Comparison of ENCODE assay signal across 1 cellular context in the genomic region with DNA sequence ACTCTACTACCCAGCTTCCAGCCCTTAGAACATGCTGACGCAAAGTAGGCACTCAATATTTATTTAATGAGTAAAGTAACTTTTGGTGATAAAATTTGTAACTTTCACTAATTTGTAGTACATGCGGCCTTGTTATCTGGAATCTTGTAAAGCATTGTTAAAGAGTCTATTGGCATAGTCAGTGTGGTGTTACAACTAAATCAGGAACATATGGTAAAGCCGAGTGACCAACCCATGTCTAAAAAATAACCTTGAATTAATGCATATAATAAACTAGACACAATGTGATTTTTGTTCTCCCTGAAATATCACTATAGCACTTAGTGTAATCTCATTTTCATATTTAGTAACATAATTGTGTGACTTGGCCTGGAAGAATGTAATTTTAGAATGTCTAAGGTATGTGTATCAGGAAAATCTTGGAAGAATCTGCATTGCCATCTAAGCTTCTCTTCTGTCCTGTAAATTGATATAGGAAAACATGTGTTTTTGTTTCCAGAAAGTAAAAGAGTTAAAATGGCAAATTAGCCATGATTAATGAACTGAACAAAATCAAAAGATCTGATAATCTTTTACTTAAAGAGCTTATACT.
TF ChIP-seq lines count a peak whose summit lies in the region.

No MANE protein-coding gene starts in this region.

TF ChIP-seq in SK-N-SH, 30 proteins besides CTCF, POLR2A, EP300 and RAD21 (continued from another document):
- TF ChIP-seq, protein P1, sequence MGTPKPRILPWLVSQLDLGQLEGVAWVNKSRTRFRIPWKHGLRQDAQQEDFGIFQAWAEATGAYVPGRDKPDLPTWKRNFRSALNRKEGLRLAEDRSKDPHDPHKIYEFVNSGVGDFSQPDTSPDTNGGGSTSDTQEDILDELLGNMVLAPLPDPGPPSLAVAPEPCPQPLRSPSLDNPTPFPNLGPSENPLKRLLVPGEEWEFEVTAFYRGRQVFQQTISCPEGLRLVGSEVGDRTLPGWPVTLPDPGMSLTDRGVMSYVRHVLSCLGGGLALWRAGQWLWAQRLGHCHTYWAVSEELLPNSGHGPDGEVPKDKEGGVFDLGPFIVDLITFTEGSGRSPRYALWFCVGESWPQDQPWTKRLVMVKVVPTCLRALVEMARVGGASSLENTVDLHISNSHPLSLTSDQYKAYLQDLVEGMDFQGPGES (IDR thresholded peaks at IDR 0.05; ENCODE audit: low read depth, low read length): no peak
- TF ChIP-seq RXRA (IDR thresholded peaks at IDR 0.05; ENCODE audit: borderline replicate concordance, low read depth) (peak; percentile 49; the same call in 1 of the 2 replicates), FOSL2 (IDR thresholded peaks at IDR 0.05; ENCODE audit: borderline replicate concordance, low read depth) (peak; percentile 68), TAF1 (IDR thresholded peaks at IDR 0.05; ENCODE audit: borderline replicate concordance, low read depth, low read length) (no peak), YY1 (IDR thresholded peaks at IDR 0.05; ENCODE audit: low read depth) (no peak), NRF1 (IDR thresholded peaks at IDR 0.05; ENCODE audit: low read depth, low read length) (no peak), CHD2 (IDR thresholded peaks at IDR 0.05; ENCODE audit: low read length, partially characterized antibody) (no peak), POLR2AphosphoS5 (IDR thresholded peaks at IDR 0.05; ENCODE audit: low read depth, low read length) (peak; percentile 49; the same call in 1 of the 2 replicates), FOXM1 (IDR thresholded peaks at IDR 0.05; ENCODE audit: low read depth) (peak; percentile 92), NFIC (IDR thresholded peaks at IDR 0.05; ENCODE audit: borderline replicate concordance) (peak; percentile 65), TEAD4 (IDR thresholded peaks at IDR 0.05; ENCODE audit: borderline replicate concordance, insufficient read depth) (peak; percentile 94), MEF2A (IDR thresholded peaks at IDR 0.05; ENCODE audit: borderline replicate concordance, low read depth) (peak; percentile 89), ELF1 (IDR thresholded peaks at IDR 0.05) (no peak), GABPA (IDR thresholded peaks at IDR 0.05; ENCODE audit: low read depth) (0 out of 2 replicates have a peak, but pooled peaks have one; percentile 16), FOXJ3 (CRISPR knock-in tag; IDR thresholded peaks at IDR 0.05) (no peak), EZH2phosphoT487 (IDR thresholded peaks at IDR 0.05; ENCODE audit: borderline replicate concordance, low read depth) (no peak), SIN3A (IDR thresholded peaks at IDR 0.05; ENCODE audit: borderline replicate concordance, low read depth, low read length) (no peak), RFX5 (IDR thresholded peaks at IDR 0.05; ENCODE audit: low read length) (no peak)
- TF ChIP-seq, protein P2, sequence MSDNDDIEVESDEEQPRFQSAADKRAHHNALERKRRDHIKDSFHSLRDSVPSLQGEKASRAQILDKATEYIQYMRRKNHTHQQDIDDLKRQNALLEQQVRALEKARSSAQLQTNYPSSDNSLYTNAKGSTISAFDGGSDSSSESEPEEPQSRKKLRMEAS (IDR thresholded peaks at IDR 0.05; ENCODE audit: low read depth): peak; percentile 45; the same call in 1 of the 2 replicates
- TF ChIP-seq, protein P3, sequence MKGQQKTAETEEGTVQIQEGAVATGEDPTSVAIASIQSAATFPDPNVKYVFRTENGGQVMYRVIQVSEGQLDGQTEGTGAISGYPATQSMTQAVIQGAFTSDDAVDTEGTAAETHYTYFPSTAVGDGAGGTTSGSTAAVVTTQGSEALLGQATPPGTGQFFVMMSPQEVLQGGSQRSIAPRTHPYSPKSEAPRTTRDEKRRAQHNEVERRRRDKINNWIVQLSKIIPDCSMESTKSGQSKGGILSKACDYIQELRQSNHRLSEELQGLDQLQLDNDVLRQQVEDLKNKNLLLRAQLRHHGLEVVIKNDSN (IDR thresholded peaks at IDR 0.05; ENCODE audit: borderline replicate concordance, low read depth): no peak
- TF ChIP-seq, protein P4, sequence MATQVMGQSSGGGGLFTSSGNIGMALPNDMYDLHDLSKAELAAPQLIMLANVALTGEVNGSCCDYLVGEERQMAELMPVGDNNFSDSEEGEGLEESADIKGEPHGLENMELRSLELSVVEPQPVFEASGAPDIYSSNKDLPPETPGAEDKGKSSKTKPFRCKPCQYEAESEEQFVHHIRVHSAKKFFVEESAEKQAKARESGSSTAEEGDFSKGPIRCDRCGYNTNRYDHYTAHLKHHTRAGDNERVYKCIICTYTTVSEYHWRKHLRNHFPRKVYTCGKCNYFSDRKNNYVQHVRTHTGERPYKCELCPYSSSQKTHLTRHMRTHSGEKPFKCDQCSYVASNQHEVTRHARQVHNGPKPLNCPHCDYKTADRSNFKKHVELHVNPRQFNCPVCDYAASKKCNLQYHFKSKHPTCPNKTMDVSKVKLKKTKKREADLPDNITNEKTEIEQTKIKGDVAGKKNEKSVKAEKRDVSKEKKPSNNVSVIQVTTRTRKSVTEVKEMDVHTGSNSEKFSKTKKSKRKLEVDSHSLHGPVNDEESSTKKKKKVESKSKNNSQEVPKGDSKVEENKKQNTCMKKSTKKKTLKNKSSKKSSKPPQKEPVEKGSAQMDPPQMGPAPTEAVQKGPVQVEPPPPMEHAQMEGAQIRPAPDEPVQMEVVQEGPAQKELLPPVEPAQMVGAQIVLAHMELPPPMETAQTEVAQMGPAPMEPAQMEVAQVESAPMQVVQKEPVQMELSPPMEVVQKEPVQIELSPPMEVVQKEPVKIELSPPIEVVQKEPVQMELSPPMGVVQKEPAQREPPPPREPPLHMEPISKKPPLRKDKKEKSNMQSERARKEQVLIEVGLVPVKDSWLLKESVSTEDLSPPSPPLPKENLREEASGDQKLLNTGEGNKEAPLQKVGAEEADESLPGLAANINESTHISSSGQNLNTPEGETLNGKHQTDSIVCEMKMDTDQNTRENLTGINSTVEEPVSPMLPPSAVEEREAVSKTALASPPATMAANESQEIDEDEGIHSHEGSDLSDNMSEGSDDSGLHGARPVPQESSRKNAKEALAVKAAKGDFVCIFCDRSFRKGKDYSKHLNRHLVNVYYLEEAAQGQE (IDR thresholded peaks at IDR 0.05; ENCODE audit: low read depth, low read length): no peak
- TF ChIP-seq, protein P5, sequence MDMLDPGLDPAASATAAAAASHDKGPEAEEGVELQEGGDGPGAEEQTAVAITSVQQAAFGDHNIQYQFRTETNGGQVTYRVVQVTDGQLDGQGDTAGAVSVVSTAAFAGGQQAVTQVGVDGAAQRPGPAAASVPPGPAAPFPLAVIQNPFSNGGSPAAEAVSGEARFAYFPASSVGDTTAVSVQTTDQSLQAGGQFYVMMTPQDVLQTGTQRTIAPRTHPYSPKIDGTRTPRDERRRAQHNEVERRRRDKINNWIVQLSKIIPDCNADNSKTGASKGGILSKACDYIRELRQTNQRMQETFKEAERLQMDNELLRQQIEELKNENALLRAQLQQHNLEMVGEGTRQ (IDR thresholded peaks at IDR 0.05; ENCODE audit: borderline replicate concordance, low read depth, low read length): no peak
